26 cellular contexts compared by ENCODE assay signal in the genomic region with DNA sequence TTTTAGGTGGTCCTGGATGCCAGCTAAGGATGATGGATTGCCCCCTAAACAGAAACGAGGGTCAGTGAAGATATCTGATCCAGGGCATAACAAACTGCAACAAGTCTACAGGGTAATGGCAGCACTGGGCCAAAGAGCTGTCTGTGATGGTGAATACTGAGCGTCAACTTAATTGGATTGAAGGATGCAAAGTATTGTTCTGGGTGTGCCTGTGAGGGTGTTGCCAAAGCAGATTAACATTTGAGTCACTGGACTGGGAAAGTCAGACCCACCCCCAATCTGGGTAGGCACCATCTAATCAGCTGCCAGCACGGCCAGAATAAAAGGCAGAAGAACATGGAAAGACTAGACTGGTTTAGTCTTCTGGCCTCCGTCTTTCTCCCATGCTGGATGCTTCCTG.
"Had no signal": no experiment of that assay in that cellular context is flagged by ENCODE, and none has a peak within 500 bp of the region (broad histone marks: within the 10 kb centered on the region; RNA-seq: fewer than 3 reads in every experiment).

No MANE protein-coding gene starts in this region.

- H3K9me3 Mint-ChIP-seq: dendritic cell treated with granulocyte-macrophage colony-stimulating factor and Interleukin-4, amounts not matched to agents 40 ng/mL and 50 ng/mL, for 4 days; stimulated activated effector memory CD8-positive, alpha-beta T cell treated with anti-CD3 and anti-CD28 coated beads, Interleukin-12 subunit alpha, Interleukin-12 subunit beta, amount 100 ng/mL, for 72 hours had no signal

- H3K36me3 Mint-ChIP-seq: naive thymus-derived CD4-positive, alpha-beta T cell; stimulated activated effector memory CD8-positive, alpha-beta T cell treated with anti-CD3 and anti-CD28 coated beads, Interleukin-12 subunit alpha, Interleukin-12 subunit beta, amount 100 ng/mL, for 72 hours had no signal

- H3K4me3 Mint-ChIP-seq: dendritic cell treated with granulocyte-macrophage colony-stimulating factor and Interleukin-4, amounts not matched to agents 40 ng/mL and 50 ng/mL, for 4 days; endodermal cell; naive thymus-derived CD4-positive, alpha-beta T cell; stimulated activated effector memory CD8-positive, alpha-beta T cell treated with anti-CD3 and anti-CD28 coated beads, Interleukin-12 subunit alpha, Interleukin-12 subunit beta, amount 100 ng/mL, for 72 hours had no signal

- H3K4me3 ChIP-seq: colonic mucosa, heart right ventricle, left lung, pancreas, right atrium auricular region, smooth muscle cell, stomach, thyroid gland, vagina had no signal

- ATAC-seq: heart right ventricle; left cardiac atrium; left lung; naive thymus-derived CD4-positive, alpha-beta T cell; pancreas; sciatic nerve; stimulated activated effector memory CD8-positive, alpha-beta T cell treated with anti-CD3 and anti-CD28 coated beads, Interleukin-12 subunit alpha, Interleukin-12 subunit beta, amount 100 ng/mL, for 72 hours had no signal

- H3K27ac Mint-ChIP-seq: dendritic cell treated with granulocyte-macrophage colony-stimulating factor and Interleukin-4, amounts not matched to agents 40 ng/mL and 50 ng/mL, for 4 days; endodermal cell; naive thymus-derived CD4-positive, alpha-beta T cell; stimulated activated effector memory CD8-positive, alpha-beta T cell treated with anti-CD3 and anti-CD28 coated beads, Interleukin-12 subunit alpha, Interleukin-12 subunit beta, amount 100 ng/mL, for 72 hours had no signal

- DNase-seq: colonic mucosa; effector CD8-positive, alpha-beta T cell; endodermal cell; foreskin melanocyte; glutamatergic neuron; heart right ventricle; hippocampal formation; left cardiac atrium; left lung; mesendoderm; midbrain; naive thymus-derived CD4-positive, alpha-beta T cell; pancreas; stimulated activated CD4-positive, alpha-beta T cell treated with anti-CD3 and anti-CD28 coated beads, Interleukin-12 subunit alpha, Interleukin-12 subunit beta, amount 100 ng/mL, for 4 hours; stimulated activated CD4-positive, alpha-beta T cell treated with anti-CD3 and anti-CD28 coated beads, Interleukin-2, amount 100 ng/mL, for 24 hours; stimulated activated CD4-positive, alpha-beta T cell treated with anti-CD3 and anti-CD28 coated beads, Interleukin-4, amount 100 ng/mL, for 24 hours; stimulated activated naive CD4-positive, alpha-beta T cell treated with Interleukin-2 at 50 U/mL for 16 hours; stomach; thyroid gland; trophoblast cell had no signal
